ENCODE assay signal across 19 cellular contexts in the genomic region with DNA sequence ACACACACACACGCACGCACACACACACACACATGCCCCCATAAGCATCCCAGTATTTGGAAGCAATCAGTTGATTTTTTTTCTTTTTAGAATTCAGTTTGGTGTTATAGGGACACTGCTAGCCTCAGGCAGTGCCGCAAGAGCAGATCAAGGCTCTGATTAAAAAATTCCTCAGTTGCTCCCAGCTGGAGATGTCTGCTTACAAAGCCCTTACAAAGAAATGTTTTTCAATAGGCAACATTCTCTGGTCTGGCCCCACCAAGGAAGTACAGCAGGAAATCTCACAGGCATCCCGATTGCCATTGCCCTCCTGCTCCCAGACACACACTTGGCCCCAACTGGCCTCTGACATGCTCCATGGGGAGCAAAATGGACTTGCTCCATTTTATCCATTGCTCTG. TPM values are rescaled to one million over a fixed set of nuclear protein-coding genes. Genes with fewer than 3 reads are reported as not detected.
A peak's percentile ranks its signal among the peaks of the same experiment; 100 is the strongest.
DNase-seq lines count a peak whose midpoint lies in the region; ATAC-seq and TF ChIP-seq lines count a peak whose summit lies in the region.
"Had no signal": no experiment of that assay in that cellular context is flagged by ENCODE, and none has a peak within 500 bp of the region (broad histone marks: within the 10 kb centered on the region; RNA-seq: fewer than 3 reads in every experiment).

No MANE protein-coding gene starts in this region.

- no peaks in the 10 kb centered on the region for H3K36me3 Mint-ChIP-seq in stimulated activated memory B cell treated with anti-CD40 and anti-IgM and Interleukin-4, amounts not matched to agents 10 μg/mL and 1 μg/mL and 100 μg/mL, for 72 hours
- H3K36me3 Mint-ChIP-seq in activated CD4-positive, alpha-beta memory T cell treated with anti-CD3 and anti-CD28 coated beads, Interleukin-2, amount 10 ng/mL, durations not matched to agents 7 days and 5 days (ENCODE audit: low read depth), result no peaks in the 10 kb centered on the region
- H3K36me3 Mint-ChIP-seq: activated CD4-positive, alpha-beta memory T cell treated with anti-CD3 and anti-CD28 coated beads for 36 hours had no signal

- no peaks in the 10 kb centered on the region for H3K9me3 ChIP-seq in DOHH2 (ENCODE audit: control insufficient read depth, insufficient read depth, low read length)
- peaks cover 3% of the 10 kb centered on the region; the same call in 1 of the 2 replicates for H3K9me3 ChIP-seq in OCI-LY1 (ENCODE audit: low read length)
- no peaks in the 10 kb centered on the region for H3K9me3 ChIP-seq in adipocyte (ENCODE audit: control insufficient read depth, low read length)
- H3K9me3 ChIP-seq: body of pancreas, Caco-2, left lung, transverse colon had no signal

- peak overlapping the region; percentile 79 for H3K4me2 ChIP-seq in DOHH2 (ENCODE audit: low read length)
- H3K4me2 ChIP-seq in OCI-LY1 (ENCODE audit: low read length), result peak overlapping the region; percentile 31; the same call in 1 of the 2 replicates

- H3F3A ChIP-seq in DOHH2 (ENCODE audit: control insufficient read depth, insufficient read depth), result peaks cover 26% of the 10 kb centered on the region
- no peaks in the 10 kb centered on the region for H3F3A ChIP-seq in OCI-LY1 (ENCODE audit: insufficient read depth, low read length)

- H3K79me2 ChIP-seq in DOHH2 (ENCODE audit: control insufficient read depth, low read length) (no peaks in the 10 kb centered on the region), OCI-LY1 (ENCODE audit: insufficient read depth, low read length) (no peaks in the 10 kb centered on the region)

- peak; percentile 28 for DNase-seq in adipocyte (ENCODE audit: low read depth)
- DNase-seq in NCI-H2196 (lab: John Stamatoyannopoulos, UW; ENCODE audit: unreplicated experiment), result no peak
- DNase-seq in activated CD4-positive, alpha-beta memory T cell treated with anti-CD3 and anti-CD28 coated beads, Interleukin-2, amount 10 ng/mL, durations not matched to agents 7 days and 5 days, result no peak
- no peak for DNase-seq in NCI-H1417 treated with DMSO at 0.1 percent for 48 hours (lab: John Stamatoyannopoulos, UW)
- DNase-seq: activated CD4-positive, alpha-beta memory T cell treated with anti-CD3 and anti-CD28 coated beads for 36 hours; activated T-cell treated with anti-CD3 and anti-CD28 coated beads, Interleukin-2, amount 50 U/mL, for 48 hours; Caco-2; IMR-90; left lung; MM.1S; NCI-H2171 treated with DMSO at 0.1 percent for 48 hours; NCI-H748 treated with DMSO at 0.1 percent for 48 hours; SIG-M5; transverse colon had no signal

- peak overlapping the region; percentile 54 for H3K4me3 ChIP-seq in DOHH2 (ENCODE audit: low read length)
- no peak overlapping the region for H3K4me3 ChIP-seq in OCI-LY1 (ENCODE audit: low read depth, low read length, poor library complexity, severe bottlenecking)
- H3K4me3 ChIP-seq in adipocyte (ENCODE audit: low read length), result no peak overlapping the region
- H3K4me3 ChIP-seq: body of pancreas, left lung, transverse colon had no signal

- H3K9me2 ChIP-seq in DOHH2 (replicated peaks; ENCODE audit: control insufficient read depth, low read length) (no peaks in the 10 kb centered on the region), OCI-LY1 (ENCODE audit: low read depth, low read length) (no peaks in the 10 kb centered on the region)

- CTCF ChIA-PET in activated CD4-positive, alpha-beta memory T cell treated with anti-CD3 and anti-CD28 coated beads, Interleukin-2, amount 10 ng/mL, durations not matched to agents 7 days and 5 days (lab: Charles Lee), result no interaction called here

- no peaks in the 10 kb centered on the region for H3K27me3 Mint-ChIP-seq in stimulated activated memory B cell treated with anti-CD40 and anti-IgM and Interleukin-4, amounts not matched to agents 10 μg/mL and 1 μg/mL and 100 μg/mL, for 72 hours
- no peaks in the 10 kb centered on the region for H3K27me3 Mint-ChIP-seq in activated CD4-positive, alpha-beta memory T cell treated with anti-CD3 and anti-CD28 coated beads, Interleukin-2, amount 10 ng/mL, durations not matched to agents 7 days and 5 days
- H3K27me3 Mint-ChIP-seq: activated CD4-positive, alpha-beta memory T cell treated with anti-CD3 and anti-CD28 coated beads for 36 hours had no signal

- no peak for TF ChIP-seq CTCF in DOHH2 (IDR thresholded peaks at IDR 0.05; ENCODE audit: low read depth, low read length, poor library complexity, severe bottlenecking)
- no peak for TF ChIP-seq CTCF in OCI-LY1 (IDR thresholded peaks at IDR 0.05; ENCODE audit: low read length)

- no peak overlapping the region for H2AFZ ChIP-seq in OCI-LY1 (ENCODE audit: low read length)

- peak overlapping the region; percentile 62 for H3K4me3 Mint-ChIP-seq in stimulated activated memory B cell treated with anti-CD40 and anti-IgM and Interleukin-4, amounts not matched to agents 10 μg/mL and 1 μg/mL and 100 μg/mL, for 72 hours
- H3K4me3 Mint-ChIP-seq in activated CD4-positive, alpha-beta memory T cell treated with anti-CD3 and anti-CD28 coated beads, Interleukin-2, amount 10 ng/mL, durations not matched to agents 7 days and 5 days, result no peak overlapping the region
- H3K4me3 Mint-ChIP-seq: activated CD4-positive, alpha-beta memory T cell treated with anti-CD3 and anti-CD28 coated beads for 36 hours; neural crest cell had no signal

- no peak for ATAC-seq in stimulated activated memory B cell treated with anti-CD40 and anti-IgM and Interleukin-4, amounts not matched to agents 10 μg/mL and 1 μg/mL and 100 μg/mL, for 72 hours
- ATAC-seq: body of pancreas had no signal

- peak overlapping the region; percentile 100 for H3K27ac Mint-ChIP-seq in stimulated activated memory B cell treated with anti-CD40 and anti-IgM and Interleukin-4, amounts not matched to agents 10 μg/mL and 1 μg/mL and 100 μg/mL, for 72 hours
- H3K27ac Mint-ChIP-seq in activated CD4-positive, alpha-beta memory T cell treated with anti-CD3 and anti-CD28 coated beads, Interleukin-2, amount 10 ng/mL, durations not matched to agents 7 days and 5 days, result no peak overlapping the region
- H3K27ac Mint-ChIP-seq: activated CD4-positive, alpha-beta memory T cell treated with anti-CD3 and anti-CD28 coated beads for 36 hours had no signal

- no peaks in the 10 kb centered on the region for H4K20me1 ChIP-seq in DOHH2 (ENCODE audit: control insufficient read depth, insufficient read depth, low read depth, low read length)
- H4K20me1 ChIP-seq in OCI-LY1 (ENCODE audit: insufficient read depth, low read length), result no peaks in the 10 kb centered on the region

- POLR2A ChIA-PET in activated CD4-positive, alpha-beta memory T cell treated with anti-CD3 and anti-CD28 coated beads, Interleukin-2, amount 10 ng/mL, durations not matched to agents 7 days and 5 days (lab: Charles Lee), result no interaction called here

- H3K9me3 Mint-ChIP-seq in stimulated activated memory B cell treated with anti-CD40 and anti-IgM and Interleukin-4, amounts not matched to agents 10 μg/mL and 1 μg/mL and 100 μg/mL, for 72 hours, result no peaks in the 10 kb centered on the region
- H3K9me3 Mint-ChIP-seq in activated CD4-positive, alpha-beta memory T cell treated with anti-CD3 and anti-CD28 coated beads, Interleukin-2, amount 10 ng/mL, durations not matched to agents 7 days and 5 days, result no peaks in the 10 kb centered on the region

- H3K27ac ChIP-seq in DOHH2 (ENCODE audit: low read depth, low read length), result peak overlapping the region; percentile 82
- H3K27ac ChIP-seq in OCI-LY1 (ENCODE audit: low read depth, low read length, poor library complexity, severe bottlenecking), result peak overlapping the region; percentile 85
- H3K27ac ChIP-seq: body of pancreas, left lung, transverse colon had no signal

- no peaks in the 10 kb centered on the region for H3K36me3 ChIP-seq in DOHH2 (ENCODE audit: control insufficient read depth, low read length)
- no peaks in the 10 kb centered on the region; the same call in 1 of the 2 replicates for H3K36me3 ChIP-seq in OCI-LY1 (ENCODE audit: insufficient read depth, low read length)
- H3K36me3 ChIP-seq in adipocyte (ENCODE audit: control insufficient read depth, insufficient read depth, low read length, severe bottlenecking), result no peaks in the 10 kb centered on the region
- H3K36me3 ChIP-seq: left lung, transverse colon had no signal

- H3K9ac ChIP-seq in OCI-LY1 (ENCODE audit: low read length) (no peak overlapping the region; the same call in 1 of the 2 replicates), adipocyte (ENCODE audit: low read length) (no peak overlapping the region)

- H3K4me1 ChIP-seq in DOHH2 (ENCODE audit: control insufficient read depth, low read length) (peaks cover 86% of the 10 kb centered on the region), OCI-LY1 (ENCODE audit: insufficient read depth, low read length, severe bottlenecking) (peaks cover 43% of the 10 kb centered on the region), adipocyte (ENCODE audit: control insufficient read depth, insufficient read depth, low read length) (no peaks in the 10 kb centered on the region)
- H3K4me1 ChIP-seq: body of pancreas, Caco-2, left lung, transverse colon had no signal

- H3K4me1 Mint-ChIP-seq in stimulated activated memory B cell treated with anti-CD40 and anti-IgM and Interleukin-4, amounts not matched to agents 10 μg/mL and 1 μg/mL and 100 μg/mL, for 72 hours, result peaks cover 92% of the 10 kb centered on the region
- H3K4me1 Mint-ChIP-seq in activated CD4-positive, alpha-beta memory T cell treated with anti-CD3 and anti-CD28 coated beads, Interleukin-2, amount 10 ng/mL, durations not matched to agents 7 days and 5 days, result peaks cover 5% of the 10 kb centered on the region

- H3K27me3 ChIP-seq in DOHH2 (ENCODE audit: control insufficient read depth, low read length), result no peaks in the 10 kb centered on the region
- H3K27me3 ChIP-seq in OCI-LY1 (ENCODE audit: insufficient read depth, low read length), result no peaks in the 10 kb centered on the region; the same call in 1 of the 2 replicates
- H3K27me3 ChIP-seq in adipocyte (replicated peaks; ENCODE audit: control insufficient read depth, insufficient read depth, low read length), result no peaks in the 10 kb centered on the region
- H3K27me3 ChIP-seq: body of pancreas, left lung, transverse colon had no signal

RNA-seq across cellular contexts. Expression of gene CD83, which starts 22.9 kb away (rescaled TPM):
- 1 to 10 TPM; 5.5 to 6.4 TPM for total RNA-seq in activated CD4-positive, alpha-beta memory T cell treated with anti-CD3 and anti-CD28 coated beads, Interleukin-2, amount 10 ng/mL, durations not matched to agents 7 days and 5 days
